Comparison of ENCODE assay signal across 25 cellular contexts in the genomic region with DNA sequence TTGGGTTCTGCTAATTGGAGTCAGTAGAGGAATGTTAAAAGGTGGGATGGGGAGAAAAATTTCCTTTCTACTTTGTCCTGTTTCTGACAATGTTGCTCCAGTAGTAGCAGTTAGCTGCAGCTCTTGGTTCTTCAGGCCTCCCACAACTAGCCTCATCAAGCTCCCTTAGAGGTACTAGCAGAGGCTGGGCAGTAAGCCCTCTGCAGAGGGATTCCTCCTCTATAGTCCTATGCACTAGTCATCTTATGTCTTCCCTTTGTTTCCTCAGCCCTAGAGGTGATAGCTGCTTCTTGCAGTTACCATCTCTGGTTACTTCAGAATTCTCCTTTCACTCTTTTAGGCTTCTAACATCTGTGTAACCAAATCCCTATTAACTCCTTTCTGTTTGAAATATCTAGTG.
"Had no signal": no experiment of that assay in that cellular context is flagged by ENCODE, and none has a peak within 500 bp of the region (broad histone marks: within the 10 kb centered on the region; RNA-seq: fewer than 3 reads in every experiment).

No MANE protein-coding gene starts in this region.

- H3K4me1 Mint-ChIP-seq: activated CD4-positive, alpha-beta memory T cell treated with anti-CD3 and anti-CD28 coated beads, Interleukin-2, amount 10 ng/mL, durations not matched to agents 7 days and 5 days; activated CD4-positive, alpha-beta T cell treated with anti-CD3 and anti-CD28 coated beads for 36 hours; activated T-helper 17 cell treated with anti-CD3 and anti-CD28 coated beads, Interleukin-2, amount 50 U/mL, for 72 hours; T-cell had no signal

- H3K36me3 ChIP-seq: brain microvascular endothelial cell had no signal

- H3K27ac ChIP-seq: brain microvascular endothelial cell, cardiac muscle cell, VCaP had no signal

- H3K4me3 ChIP-seq: cardiac muscle cell, K562 had no signal

- H3K4me3 Mint-ChIP-seq: activated CD4-positive, alpha-beta memory T cell treated with anti-CD3 and anti-CD28 coated beads, Interleukin-2, amount 10 ng/mL, durations not matched to agents 7 days and 5 days; activated CD4-positive, alpha-beta T cell treated with anti-CD3 and anti-CD28 coated beads for 36 hours; activated naive CD4-positive, alpha-beta T cell treated with anti-CD3 and anti-CD28 coated beads for 36 hours; activated naive CD8-positive, alpha-beta T cell; activated T-helper 17 cell treated with anti-CD3 and anti-CD28 coated beads, Interleukin-2, amount 50 U/mL, for 72 hours; T-cell had no signal

- ATAC-seq: activated CD4-positive, alpha-beta T cell treated with anti-CD3 and anti-CD28 coated beads for 36 hours; activated T-helper 17 cell treated with anti-CD3 and anti-CD28 coated beads, Interleukin-2, amount 50 U/mL, for 72 hours; K562; T-cell had no signal

- DNase-seq: activated CD4-positive, alpha-beta memory T cell treated with anti-CD3 and anti-CD28 coated beads, Interleukin-2, amount 10 ng/mL, durations not matched to agents 7 days and 5 days; activated CD4-positive, alpha-beta T cell treated with anti-CD3 and anti-CD28 coated beads for 36 hours; activated CD4-positive, alpha-beta T cell treated with anti-CD3 and anti-CD28 coated beads, Interleukin-2, amount 50 U/mL, for 1 hour; activated gamma-delta T cell; activated naive CD4-positive, alpha-beta T cell treated with anti-CD3 and anti-CD28 coated beads for 36 hours; activated T-cell treated with anti-CD3 and anti-CD28 coated beads for 4 hours; activated T-cell treated with anti-CD3 and anti-CD28 coated beads, Interleukin-2, amount 50 U/mL, for 48 hours; brain microvascular endothelial cell; Karpas-422; NCI-H1092; NCI-H1417; NCI-H2029 treated with DMSO at 0.1 percent for 48 hours; NCI-H2227 treated with DMSO at 0.1 percent for 48 hours; NCI-H446 treated with DMSO at 0.1 percent for 48 hours; NCI-H524 treated with DMSO at 0.1 percent for 48 hours; NCI-H774; SIG-M5; T-cell; T-helper 2 cell; T1000 had no signal

- H3K27me3 ChIP-seq: brain microvascular endothelial cell, cardiac muscle cell had no signal

- H3K36me3 Mint-ChIP-seq: activated naive CD8-positive, alpha-beta T cell; T-cell had no signal

- H3K27ac Mint-ChIP-seq: activated CD4-positive, alpha-beta memory T cell treated with anti-CD3 and anti-CD28 coated beads, Interleukin-2, amount 10 ng/mL, durations not matched to agents 7 days and 5 days; activated CD4-positive, alpha-beta T cell treated with anti-CD3 and anti-CD28 coated beads for 36 hours; activated naive CD4-positive, alpha-beta T cell treated with anti-CD3 and anti-CD28 coated beads for 36 hours; activated naive CD8-positive, alpha-beta T cell; activated T-helper 17 cell treated with anti-CD3 and anti-CD28 coated beads, Interleukin-2, amount 50 U/mL, for 72 hours; T-cell had no signal

- H3K9me3 Mint-ChIP-seq: activated CD4-positive, alpha-beta memory T cell treated with anti-CD3 and anti-CD28 coated beads, Interleukin-2, amount 10 ng/mL, durations not matched to agents 7 days and 5 days; activated naive CD4-positive, alpha-beta T cell treated with anti-CD3 and anti-CD28 coated beads for 36 hours; activated T-helper 17 cell treated with anti-CD3 and anti-CD28 coated beads, Interleukin-2, amount 50 U/mL, for 72 hours; T-cell had no signal
